8 cellular contexts compared by ENCODE assay signal in the genomic region with DNA sequence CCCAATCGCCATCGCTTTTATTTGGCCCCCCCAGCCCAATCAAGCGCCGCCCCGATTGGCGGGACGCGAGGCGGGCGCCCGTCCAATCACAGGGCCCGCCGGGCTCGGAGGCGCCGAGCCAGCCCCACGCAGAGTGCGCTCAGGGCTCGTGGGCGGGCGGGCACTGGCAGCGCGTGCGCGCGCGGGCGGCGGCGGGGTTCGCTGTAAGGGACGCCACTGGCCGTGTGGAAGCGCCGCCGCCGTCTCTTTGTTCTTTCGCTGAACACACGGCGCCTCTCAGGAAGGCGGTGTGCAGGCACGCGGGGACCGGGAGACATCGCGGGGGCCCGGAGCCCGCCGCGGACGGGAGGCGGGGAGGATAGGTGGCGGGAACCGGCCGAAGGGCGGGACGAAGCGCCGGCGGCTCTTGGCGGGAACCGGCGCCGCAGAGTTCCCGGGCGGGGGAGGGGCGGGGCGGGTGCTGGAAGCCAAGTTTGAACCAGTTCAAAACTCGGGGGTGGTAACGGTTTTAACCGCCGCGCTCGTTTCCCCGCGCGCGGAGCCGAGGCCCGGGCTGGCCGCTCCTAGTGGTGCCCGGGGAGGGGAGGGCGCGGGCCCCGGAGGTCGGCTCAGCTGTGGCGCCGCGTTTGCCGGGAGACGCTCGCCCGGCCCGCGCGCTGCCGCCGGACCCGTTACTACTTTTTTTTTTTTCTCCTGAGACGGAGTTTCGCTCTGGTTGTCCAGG. TPM values are rescaled to one million over a fixed set of nuclear protein-coding genes. Genes with fewer than 3 reads are reported as not detected.
DNase-seq lines count a peak whose midpoint lies in the region; ATAC-seq and TF ChIP-seq lines count a peak whose summit lies in the region.

No MANE protein-coding gene starts in this region.

- POLR2A ChIA-PET in Caco-2 (lab: Charles Lee) = interaction anchor here (0.7 kb wide), 1 partner anchor 8 kb away, joined by 4 read pairs; no protein-coding TSS in a partner anchor

- H3K4me1 Mint-ChIP-seq in Caco-2 (ENCODE audit: low read depth, unreplicated experiment) = no peaks in the 10 kb centered on the region
- H3K4me1 Mint-ChIP-seq in mesothelial cell of epicardium = peaks cover 12% of the 10 kb centered on the region

- H3K4me3 ChIP-seq in Caco-2 (ENCODE audit: low read depth, low read length) = peak overlapping the region; percentile 98
- no peak overlapping the region for H3K4me3 ChIP-seq in endocrine pancreas (ENCODE audit: control insufficient read depth, insufficient read depth, low read length)

- H3K4me3 Mint-ChIP-seq in Caco-2 (ENCODE audit: unreplicated experiment) (peak overlapping the region; percentile 95), mesothelial cell of epicardium (peak overlapping the region; percentile 74)

- peak; percentile 88 for ATAC-seq in GM21360 (IDR thresholded peaks at IDR 0.05; ENCODE audit: unreplicated experiment)

- intact Hi-C loops in Caco-2 (cut with micrococcal nuclease; ENCODE audit: unreplicated experiment) = loop anchor here (1.0 to 10.0 kb wide), 4 partner anchors 28 to 190 kb away; a partner anchor contains a TSS

- H3K9me3 ChIP-seq in Caco-2 = no peaks in the 10 kb centered on the region
- H3K9me3 ChIP-seq in endocrine pancreas (ENCODE audit: control insufficient read depth, low read length) = no peaks in the 10 kb centered on the region

- DNase-seq in Caco-2 (peak; percentile 91 to 96), HS-5 (ENCODE audit: low read depth) (peak; percentile 30), NOMO-1 (lab: John Stamatoyannopoulos, UW; ENCODE audit: unreplicated experiment in 2 of 2) (peak; percentile 50 to 80), mesothelial cell of epicardium (ENCODE audit: low spot score in 2 of 2, unreplicated experiment in 2 of 2) (peak; percentile 86 to 93)
- DNase-seq in activated CD8-positive, alpha-beta memory T cell treated with anti-CD3 and anti-CD28 coated beads, Interleukin-2, amount 50 U/mL, for 1 hour (ENCODE audit: extremely low read depth) = peak; percentile 68
- peak; percentile 89 for DNase-seq in stimulated activated CD8-positive, alpha-beta memory T cell treated with anti-CD3 and anti-CD28 coated beads, Interleukin-15, amount 100 ng/mL, for 24 hours (ENCODE audit: low read depth)

- H3K36me3 ChIP-seq in Caco-2 (ENCODE audit: control insufficient read depth, insufficient read depth, low read length) (no peaks in the 10 kb centered on the region), endocrine pancreas (ENCODE audit: control insufficient read depth, insufficient read depth, low read length) (no peaks in the 10 kb centered on the region)

- TF ChIP-seq CTCF in Caco-2 (IDR thresholded peaks at IDR 0.05; ENCODE audit: insufficient read depth in 1 of 2, low read depth in 1 of 2, low read length in 1 of 2, severe bottlenecking in 1 of 2, unreplicated experiment in 1 of 2) (no peak), mesothelial cell of epicardium (IDR thresholded peaks at IDR 0.05; ENCODE audit: unreplicated experiment) (no peak)

- H3K9ac ChIP-seq in endocrine pancreas (ENCODE audit: control insufficient read depth, insufficient read depth, low read length) = peak overlapping the region; percentile 13

- H3K27ac Mint-ChIP-seq in Caco-2 (ENCODE audit: unreplicated experiment) = peak overlapping the region; percentile 93
- peak overlapping the region; percentile 87 for H3K27ac Mint-ChIP-seq in mesothelial cell of epicardium

- peaks cover 29% of the 10 kb centered on the region for H3K36me3 Mint-ChIP-seq in Caco-2 (ENCODE audit: insufficient read depth, unreplicated experiment)
- H3K36me3 Mint-ChIP-seq in mesothelial cell of epicardium = peaks cover 2% of the 10 kb centered on the region

- H3K9me3 Mint-ChIP-seq in Caco-2 (ENCODE audit: unreplicated experiment) (no peaks in the 10 kb centered on the region), mesothelial cell of epicardium (no peaks in the 10 kb centered on the region)

- H3K4me1 ChIP-seq in Caco-2 (peaks cover 6% of the 10 kb centered on the region; the same call in 1 of the 2 replicates), endocrine pancreas (ENCODE audit: control insufficient read depth, insufficient read depth, low read length) (peaks cover 3% of the 10 kb centered on the region)

- CTCF ChIA-PET in Caco-2 (lab: Charles Lee) = no interaction called here

- H3K27me3 Mint-ChIP-seq in Caco-2 (ENCODE audit: insufficient read depth, unreplicated experiment) = no peaks in the 10 kb centered on the region
- no peaks in the 10 kb centered on the region for H3K27me3 Mint-ChIP-seq in mesothelial cell of epicardium (ENCODE audit: low read depth)

- TSS peak; percentile 48 for BruUV-seq in Caco-2 (replicated peaks; lab: Mats Ljungman, UMichigan)

- no peaks in the 10 kb centered on the region for H3K27me3 ChIP-seq in Caco-2 (replicated peaks; ENCODE audit: control insufficient read depth, insufficient read depth, low read length)
- H3K27me3 ChIP-seq in endocrine pancreas (ENCODE audit: control insufficient read depth, insufficient read depth, low read length) = no peaks in the 10 kb centered on the region

RNA-seq across cellular contexts. Expression of a gene that starts 0.4 kb away (rescaled TPM):
- total RNA-seq in Caco-2 (2022) (55.7 and 63.7 TPM in 2 replicates), mesothelial cell of epicardium (27.4 to 29.2 TPM (median 28.6 TPM) in 3 replicates)

Comparison
In these comparisons a context has a peak if more than half of its experiments do, and no peak if none do; other contexts are left out.
1. DNase-seq: peak in every context shown above with its lines; median percentile 94 in Caco-2; 90 in mesothelial cell of epicardium; 89 in stimulated activated CD8-positive, alpha-beta memory T cell treated with anti-CD3 and anti-CD28 coated beads, Interleukin-15, amount 100 ng/mL, for 24 hours; 68 in activated CD8-positive, alpha-beta memory T cell treated with anti-CD3 and anti-CD28 coated beads, Interleukin-2, amount 50 U/mL, for 1 hour; 65 in NOMO-1; 30 in HS-5.